ENCODE assay signal across 26 cellular contexts in genomic region chr10:130637271-130637670, GRCh38.
"Had no signal": no experiment of that assay in that cellular context is flagged by ENCODE, and none has a peak within 500 bp of the region (broad histone marks: within the 10 kb centered on the region; RNA-seq: fewer than 3 reads in every experiment).

No MANE protein-coding gene starts in this region.

- H3K27ac ChIP-seq: dorsolateral prefrontal cortex, epithelial cell of prostate, gastrocnemius medialis, left ventricle myocardium inferior, lower lobe of right lung, ovary, psoas muscle, sigmoid colon, stomach, thyroid gland, vagina had no signal

- H3K4me3 ChIP-seq: dorsolateral prefrontal cortex, gastrocnemius medialis, left ventricle myocardium inferior, lower lobe of right lung, ovary, psoas muscle, sigmoid colon, stomach, thyroid gland, vagina had no signal

- H3K27ac Mint-ChIP-seq: naive thymus-derived CD4-positive, alpha-beta T cell; nephron; stimulated activated effector memory CD8-positive, alpha-beta T cell treated with anti-CD3 and anti-CD28 coated beads, Interleukin-12 subunit alpha, Interleukin-12 subunit beta, amount 100 ng/mL, for 72 hours had no signal

- H3K9me3 ChIP-seq: gastrocnemius medialis, left ventricle myocardium inferior, lower lobe of right lung, ovary, psoas muscle, sigmoid colon, thyroid gland, vagina had no signal

- H3K36me3 Mint-ChIP-seq: naive thymus-derived CD4-positive, alpha-beta T cell; stimulated activated effector memory CD8-positive, alpha-beta T cell treated with anti-CD3 and anti-CD28 coated beads, Interleukin-12 subunit alpha, Interleukin-12 subunit beta, amount 100 ng/mL, for 72 hours had no signal

- H3K27me3 ChIP-seq: ovary, thyroid gland, vagina had no signal

- DNase-seq: dorsolateral prefrontal cortex; effector CD4-positive, alpha-beta T cell; foreskin fibroblast; gastrocnemius medialis; head of caudate nucleus; kidney glomerular epithelial cell; left colon; left ventricle myocardium inferior; lower lobe of right lung; midbrain; naive thymus-derived CD4-positive, alpha-beta T cell; nucleus accumbens; ovary; posterior cingulate gyrus; psoas muscle; right cardiac atrium; sigmoid colon; stimulated activated CD4-positive, alpha-beta T cell treated with anti-CD3 and anti-CD28 coated beads, Interleukin-2, amount 100 ng/mL, for 24 hours; stimulated activated CD4-positive, alpha-beta T cell treated with anti-CD3 and anti-CD28 coated beads, Interleukin-4, amount 100 ng/mL, for 24 hours; stimulated activated naive CD4-positive, alpha-beta T cell treated with Interleukin-2 at 50 U/mL for 16 hours; stomach; thyroid gland had no signal

- H3K4me1 ChIP-seq: gastrocnemius medialis, left ventricle myocardium inferior, lower lobe of right lung, psoas muscle, sigmoid colon, stomach, thyroid gland, vagina had no signal

- H3K4me3 Mint-ChIP-seq: naive thymus-derived CD4-positive, alpha-beta T cell; nephron; stimulated activated effector memory CD8-positive, alpha-beta T cell treated with anti-CD3 and anti-CD28 coated beads, Interleukin-12 subunit alpha, Interleukin-12 subunit beta, amount 100 ng/mL, for 72 hours had no signal

- H3K4me1 Mint-ChIP-seq: stimulated activated effector memory CD8-positive, alpha-beta T cell treated with anti-CD3 and anti-CD28 coated beads, Interleukin-12 subunit alpha, Interleukin-12 subunit beta, amount 100 ng/mL, for 72 hours had no signal

- H3K36me3 ChIP-seq: gastrocnemius medialis, left ventricle myocardium inferior, lower lobe of right lung, ovary, sigmoid colon, stomach, thyroid gland, vagina had no signal
